1 cellular context compared by ENCODE assay signal in the genomic region with DNA sequence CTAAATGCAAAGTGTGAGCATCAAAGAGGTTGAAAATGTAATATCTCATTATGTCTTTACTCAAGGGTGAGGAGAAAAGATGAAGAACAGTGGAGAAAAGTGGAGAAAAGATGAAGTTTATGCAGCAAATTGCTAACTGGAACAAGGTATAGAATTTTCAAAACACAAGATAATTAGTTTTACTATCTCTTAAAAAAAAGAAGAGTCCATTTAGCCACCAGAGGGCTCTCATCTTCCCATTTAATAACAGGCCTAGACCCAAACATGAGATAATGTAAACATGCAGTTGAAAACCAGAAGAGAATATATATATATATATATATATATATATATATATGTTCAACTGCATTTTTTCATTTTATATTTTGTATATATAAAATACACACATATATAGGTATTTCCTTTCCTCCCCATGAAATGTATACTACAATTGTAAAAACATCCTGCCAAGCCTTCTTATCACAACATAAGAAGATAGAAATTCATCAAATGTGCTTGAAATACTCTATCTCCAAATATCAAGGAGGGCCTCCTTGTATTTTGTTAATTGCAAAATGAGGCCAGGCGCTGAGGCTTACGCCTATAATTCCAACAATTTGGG.
TF ChIP-seq lines count a peak whose summit lies in the region.

No MANE protein-coding gene starts in this region.

TF ChIP-seq in GM23338, 12 proteins besides CTCF, POLR2A, EP300 and RAD21 (continued from another document):
- no peak for TF ChIP-seq ETS1 (IDR thresholded peaks at IDR 0.05)
- no peak for TF ChIP-seq POLR2AphosphoS5 (IDR thresholded peaks at IDR 0.05; ENCODE audit: low read depth)
- TF ChIP-seq NANOG (IDR thresholded peaks at IDR 0.05; ENCODE audit: borderline replicate concordance) = no peak
- TF ChIP-seq ZNF462 (CRISPR knock-in tag; IDR thresholded peaks at IDR 0.05) = no peak
- TF ChIP-seq CREB1 (CRISPR knock-in tag; IDR thresholded peaks at IDR 0.05; ENCODE audit: low read depth) = no peak
- TF ChIP-seq ZNF114 (CRISPR knock-in tag; IDR thresholded peaks at IDR 0.05) = no peak
